1 cellular context compared by ENCODE assay signal in genomic region chr2:36449213-36449612, GRCh38.
TF ChIP-seq lines count a peak whose summit lies in the region.

No MANE protein-coding gene starts in this region.

TF ChIP-seq in WTC11, 78 proteins besides CTCF, POLR2A, EP300 and RAD21 (continued from another document):
- TF ChIP-seq, protein P1, sequence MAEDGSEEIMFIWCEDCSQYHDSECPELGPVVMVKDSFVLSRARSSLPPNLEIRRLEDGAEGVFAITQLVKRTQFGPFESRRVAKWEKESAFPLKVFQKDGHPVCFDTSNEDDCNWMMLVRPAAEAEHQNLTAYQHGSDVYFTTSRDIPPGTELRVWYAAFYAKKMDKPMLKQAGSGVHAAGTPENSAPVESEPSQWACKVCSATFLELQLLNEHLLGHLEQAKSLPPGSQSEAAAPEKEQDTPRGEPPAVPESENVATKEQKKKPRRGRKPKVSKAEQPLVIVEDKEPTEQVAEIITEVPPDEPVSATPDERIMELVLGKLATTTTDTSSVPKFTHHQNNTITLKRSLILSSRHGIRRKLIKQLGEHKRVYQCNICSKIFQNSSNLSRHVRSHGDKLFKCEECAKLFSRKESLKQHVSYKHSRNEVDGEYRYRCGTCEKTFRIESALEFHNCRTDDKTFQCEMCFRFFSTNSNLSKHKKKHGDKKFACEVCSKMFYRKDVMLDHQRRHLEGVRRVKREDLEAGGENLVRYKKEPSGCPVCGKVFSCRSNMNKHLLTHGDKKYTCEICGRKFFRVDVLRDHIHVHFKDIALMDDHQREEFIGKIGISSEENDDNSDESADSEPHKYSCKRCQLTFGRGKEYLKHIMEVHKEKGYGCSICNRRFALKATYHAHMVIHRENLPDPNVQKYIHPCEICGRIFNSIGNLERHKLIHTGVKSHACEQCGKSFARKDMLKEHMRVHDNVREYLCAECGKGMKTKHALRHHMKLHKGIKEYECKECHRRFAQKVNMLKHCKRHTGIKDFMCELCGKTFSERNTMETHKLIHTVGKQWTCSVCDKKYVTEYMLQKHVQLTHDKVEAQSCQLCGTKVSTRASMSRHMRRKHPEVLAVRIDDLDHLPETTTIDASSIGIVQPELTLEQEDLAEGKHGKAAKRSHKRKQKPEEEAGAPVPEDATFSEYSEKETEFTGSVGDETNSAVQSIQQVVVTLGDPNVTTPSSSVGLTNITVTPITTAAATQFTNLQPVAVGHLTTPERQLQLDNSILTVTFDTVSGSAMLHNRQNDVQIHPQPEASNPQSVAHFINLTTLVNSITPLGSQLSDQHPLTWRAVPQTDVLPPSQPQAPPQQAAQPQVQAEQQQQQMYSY (CRISPR knock-in tag; IDR thresholded peaks at IDR 0.05), result no peak
- no peak for TF ChIP-seq FOXK1 (CRISPR knock-in tag; IDR thresholded peaks at IDR 0.05)
- TF ChIP-seq FOXJ3 (CRISPR knock-in tag; IDR thresholded peaks at IDR 0.05; ENCODE audit: borderline replicate concordance), result no peak
